1 cellular context compared by ENCODE assay signal in the genomic region with DNA sequence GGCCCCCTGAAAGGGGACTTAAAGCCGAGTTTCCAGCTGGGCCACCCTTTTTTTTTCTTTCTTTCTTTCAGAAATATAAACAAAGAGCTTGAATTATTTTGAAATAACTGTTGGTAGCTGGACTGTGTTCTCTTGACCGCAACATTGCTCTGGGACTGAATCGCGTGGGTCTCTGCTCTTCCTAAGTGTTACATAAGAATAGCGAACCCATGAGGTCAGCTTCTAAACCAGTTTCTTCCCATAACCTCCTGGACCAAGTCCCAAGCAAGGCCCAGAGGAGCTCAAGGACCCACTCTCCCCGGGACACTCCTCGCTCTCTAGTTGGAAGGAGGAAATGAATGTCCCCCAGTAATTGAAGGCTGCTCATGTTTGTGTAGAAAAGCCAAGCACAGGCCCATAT.
TF ChIP-seq lines count a peak whose summit lies in the region.

No MANE protein-coding gene starts in this region.

TF ChIP-seq in WTC11, 78 proteins besides CTCF, POLR2A, EP300 and RAD21 (continued from another document):
- TF ChIP-seq, protein P1, sequence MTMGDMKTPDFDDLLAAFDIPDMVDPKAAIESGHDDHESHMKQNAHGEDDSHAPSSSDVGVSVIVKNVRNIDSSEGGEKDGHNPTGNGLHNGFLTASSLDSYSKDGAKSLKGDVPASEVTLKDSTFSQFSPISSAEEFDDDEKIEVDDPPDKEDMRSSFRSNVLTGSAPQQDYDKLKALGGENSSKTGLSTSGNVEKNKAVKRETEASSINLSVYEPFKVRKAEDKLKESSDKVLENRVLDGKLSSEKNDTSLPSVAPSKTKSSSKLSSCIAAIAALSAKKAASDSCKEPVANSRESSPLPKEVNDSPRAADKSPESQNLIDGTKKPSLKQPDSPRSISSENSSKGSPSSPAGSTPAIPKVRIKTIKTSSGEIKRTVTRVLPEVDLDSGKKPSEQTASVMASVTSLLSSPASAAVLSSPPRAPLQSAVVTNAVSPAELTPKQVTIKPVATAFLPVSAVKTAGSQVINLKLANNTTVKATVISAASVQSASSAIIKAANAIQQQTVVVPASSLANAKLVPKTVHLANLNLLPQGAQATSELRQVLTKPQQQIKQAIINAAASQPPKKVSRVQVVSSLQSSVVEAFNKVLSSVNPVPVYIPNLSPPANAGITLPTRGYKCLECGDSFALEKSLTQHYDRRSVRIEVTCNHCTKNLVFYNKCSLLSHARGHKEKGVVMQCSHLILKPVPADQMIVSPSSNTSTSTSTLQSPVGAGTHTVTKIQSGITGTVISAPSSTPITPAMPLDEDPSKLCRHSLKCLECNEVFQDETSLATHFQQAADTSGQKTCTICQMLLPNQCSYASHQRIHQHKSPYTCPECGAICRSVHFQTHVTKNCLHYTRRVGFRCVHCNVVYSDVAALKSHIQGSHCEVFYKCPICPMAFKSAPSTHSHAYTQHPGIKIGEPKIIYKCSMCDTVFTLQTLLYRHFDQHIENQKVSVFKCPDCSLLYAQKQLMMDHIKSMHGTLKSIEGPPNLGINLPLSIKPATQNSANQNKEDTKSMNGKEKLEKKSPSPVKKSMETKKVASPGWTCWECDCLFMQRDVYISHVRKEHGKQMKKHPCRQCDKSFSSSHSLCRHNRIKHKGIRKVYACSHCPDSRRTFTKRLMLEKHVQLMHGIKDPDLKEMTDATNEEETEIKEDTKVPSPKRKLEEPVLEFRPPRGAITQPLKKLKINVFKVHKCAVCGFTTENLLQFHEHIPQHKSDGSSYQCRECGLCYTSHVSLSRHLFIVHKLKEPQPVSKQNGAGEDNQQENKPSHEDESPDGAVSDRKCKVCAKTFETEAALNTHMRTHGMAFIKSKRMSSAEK (CRISPR knock-in tag; IDR thresholded peaks at IDR 0.05; ENCODE audit: borderline replicate concordance) = no peak
